Comparison of ENCODE assay signal across 1 cellular context in the genomic region with DNA sequence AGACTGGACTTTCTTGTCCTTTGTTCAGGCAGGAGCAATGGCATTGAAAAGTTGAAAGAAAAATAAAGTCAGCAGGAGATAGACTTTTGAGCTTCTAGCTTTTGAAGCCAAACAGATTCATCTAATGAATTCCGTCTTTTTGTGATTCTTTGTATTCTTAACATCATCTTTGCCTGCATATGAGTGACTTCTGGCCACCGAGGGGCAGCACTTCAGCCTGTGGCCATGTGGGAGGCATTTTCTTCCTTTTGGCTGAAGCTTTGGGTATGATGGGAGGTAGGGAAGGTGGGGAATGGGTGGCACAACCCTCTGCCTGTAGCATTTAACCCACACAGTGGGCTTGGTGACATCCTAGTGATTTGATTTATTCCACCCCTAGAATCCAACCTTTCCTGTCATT.
TF ChIP-seq lines count a peak whose summit lies in the region.

No MANE protein-coding gene starts in this region.

TF ChIP-seq in WTC11, 78 proteins besides CTCF, POLR2A, EP300 and RAD21 (continued from another document):
- TF ChIP-seq CREM (CRISPR knock-in tag; IDR thresholded peaks at IDR 0.05) (no peak), NR3C1 (CRISPR knock-in tag; conservative IDR thresholded peaks at IDR 0.05; ENCODE audit: low read depth) (no peak), SMAD4 (CRISPR knock-in tag; IDR thresholded peaks at IDR 0.05) (no peak), JAZF1 (CRISPR knock-in tag; IDR thresholded peaks at IDR 0.05) (no peak), ZNF396 (CRISPR knock-in tag; IDR thresholded peaks at IDR 0.05; ENCODE audit: borderline replicate concordance) (no peak)
- TF ChIP-seq, protein P1, sequence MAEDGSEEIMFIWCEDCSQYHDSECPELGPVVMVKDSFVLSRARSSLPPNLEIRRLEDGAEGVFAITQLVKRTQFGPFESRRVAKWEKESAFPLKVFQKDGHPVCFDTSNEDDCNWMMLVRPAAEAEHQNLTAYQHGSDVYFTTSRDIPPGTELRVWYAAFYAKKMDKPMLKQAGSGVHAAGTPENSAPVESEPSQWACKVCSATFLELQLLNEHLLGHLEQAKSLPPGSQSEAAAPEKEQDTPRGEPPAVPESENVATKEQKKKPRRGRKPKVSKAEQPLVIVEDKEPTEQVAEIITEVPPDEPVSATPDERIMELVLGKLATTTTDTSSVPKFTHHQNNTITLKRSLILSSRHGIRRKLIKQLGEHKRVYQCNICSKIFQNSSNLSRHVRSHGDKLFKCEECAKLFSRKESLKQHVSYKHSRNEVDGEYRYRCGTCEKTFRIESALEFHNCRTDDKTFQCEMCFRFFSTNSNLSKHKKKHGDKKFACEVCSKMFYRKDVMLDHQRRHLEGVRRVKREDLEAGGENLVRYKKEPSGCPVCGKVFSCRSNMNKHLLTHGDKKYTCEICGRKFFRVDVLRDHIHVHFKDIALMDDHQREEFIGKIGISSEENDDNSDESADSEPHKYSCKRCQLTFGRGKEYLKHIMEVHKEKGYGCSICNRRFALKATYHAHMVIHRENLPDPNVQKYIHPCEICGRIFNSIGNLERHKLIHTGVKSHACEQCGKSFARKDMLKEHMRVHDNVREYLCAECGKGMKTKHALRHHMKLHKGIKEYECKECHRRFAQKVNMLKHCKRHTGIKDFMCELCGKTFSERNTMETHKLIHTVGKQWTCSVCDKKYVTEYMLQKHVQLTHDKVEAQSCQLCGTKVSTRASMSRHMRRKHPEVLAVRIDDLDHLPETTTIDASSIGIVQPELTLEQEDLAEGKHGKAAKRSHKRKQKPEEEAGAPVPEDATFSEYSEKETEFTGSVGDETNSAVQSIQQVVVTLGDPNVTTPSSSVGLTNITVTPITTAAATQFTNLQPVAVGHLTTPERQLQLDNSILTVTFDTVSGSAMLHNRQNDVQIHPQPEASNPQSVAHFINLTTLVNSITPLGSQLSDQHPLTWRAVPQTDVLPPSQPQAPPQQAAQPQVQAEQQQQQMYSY (CRISPR knock-in tag; IDR thresholded peaks at IDR 0.05), result no peak
